In genomic region chr7:106009511-106010226, GRCh38 we compare ENCODE assay signal across 8 cellular contexts. TPM values are rescaled to one million over a fixed set of nuclear protein-coding genes. Genes with fewer than 3 reads are reported as not detected.
DNase-seq lines count a peak whose midpoint lies in the region; ATAC-seq, FAIRE-seq and TF ChIP-seq lines count a peak whose summit lies in the region.

No MANE protein-coding gene starts in this region.

- H4K20me1 ChIP-seq in Loucy (ENCODE audit: insufficient read depth, low read length, poor library complexity, severe bottlenecking): no peaks in the 10 kb centered on the region

- H3K9me3 ChIP-seq in CD8-positive, alpha-beta T cell (ENCODE audit: low read length): no peaks in the 10 kb centered on the region
- H3K9me3 ChIP-seq in Loucy (ENCODE audit: insufficient read depth, low read depth, low read length) (no peaks in the 10 kb centered on the region; the same call in 1 of the 2 replicates), psoas muscle (no peaks in the 10 kb centered on the region)

- no peaks in the 10 kb centered on the region for H3K79me2 ChIP-seq in Loucy (ENCODE audit: insufficient read depth, low read length)

- no peak overlapping the region for H3K27ac ChIP-seq in CD8-positive, alpha-beta T cell (ENCODE audit: low read depth, low read length)
- no peak overlapping the region for H3K27ac ChIP-seq in psoas muscle

- peaks cover 33% of the 10 kb centered on the region for H3K4me1 ChIP-seq in CD8-positive, alpha-beta T cell (ENCODE audit: insufficient read depth, low read length)
- no peaks in the 10 kb centered on the region for H3K4me1 ChIP-seq in Loucy (ENCODE audit: insufficient read depth, low read length, poor library complexity, severe bottlenecking)
- H3K4me1 ChIP-seq in psoas muscle: peaks cover 6% of the 10 kb centered on the region

- no peaks in the 10 kb centered on the region for H3K27me3 ChIP-seq in CD8-positive, alpha-beta T cell (ENCODE audit: insufficient read depth, low read length)
- H3K27me3 ChIP-seq in Loucy (ENCODE audit: insufficient read depth, low read length, poor library complexity, severe bottlenecking) (peaks cover 59% of the 10 kb centered on the region), psoas muscle (ENCODE audit: insufficient read depth in 3 of 3, low read length in 2 of 3) (no peaks in the 10 kb centered on the region)

- CTCF ChIA-PET in CD8-positive, alpha-beta T cell (lab: Charles Lee): interaction anchor here (0.7 to 10.1 kb wide), 25 partner anchors 8 to 353 kb away, joined by 3 to 73 read pairs (median 4); no protein-coding TSS in a partner anchor

- H3K4me3 Mint-ChIP-seq in CD8-positive, alpha-beta T cell: peak overlapping the region; percentile 16

- H3K27ac Mint-ChIP-seq in CD8-positive, alpha-beta T cell: peak overlapping the region; percentile 18

- 5 to 9% (median 6%) methylated on average over 26 to 29 of the region's 29 CpGs for WGBS in psoas muscle, 3 donors

- H3K27me3 Mint-ChIP-seq in CD8-positive, alpha-beta T cell (ENCODE audit: low read depth): no peaks in the 10 kb centered on the region

- H3K4me2 ChIP-seq in Loucy (ENCODE audit: low read depth, low read length, poor library complexity, severe bottlenecking): no peak overlapping the region

- peak; percentile 37 for FAIRE-seq in urothelium cell line (lab: Jason Lieb, UNC)

- H3K9me2 ChIP-seq in Loucy (replicated peaks; ENCODE audit: low read depth, low read length): no peaks in the 10 kb centered on the region

- no peak overlapping the region for H2AFZ ChIP-seq in Loucy (ENCODE audit: low read length)

- H3K9me3 Mint-ChIP-seq in CD8-positive, alpha-beta T cell: peaks cover 12% of the 10 kb centered on the region

- peak; percentile 91 for TF ChIP-seq CTCF in CD8-positive, alpha-beta T cell (IDR thresholded peaks at IDR 0.05)
- TF ChIP-seq CTCF in Loucy (conservative IDR thresholded peaks at IDR 0.05; ENCODE audit: low read length): peak; percentile 87
- peak; percentile 97 for TF ChIP-seq CTCF in psoas muscle (IDR thresholded peaks at IDR 0.05)

- DNase-seq in CD8-positive, alpha-beta T cell: peak; percentile 61 to 87 (median 76)
- DNase-seq in T follicular helper cell (ENCODE audit: low read depth) (peak; percentile 65), amniotic epithelial cell (ENCODE audit: low read depth) (peak; percentile 97), left cardiac atrium (peak; percentile 80), psoas muscle (peak; percentile 82 to 90), urothelium cell line (ENCODE audit: low spot score) (peak; percentile 98)

- peak; percentile 98 for ATAC-seq in CD8-positive, alpha-beta T cell
- ATAC-seq in GM21515 (IDR thresholded peaks at IDR 0.05; ENCODE audit: unreplicated experiment): peak; percentile 86
- peak; percentile 91 to 98 for ATAC-seq in left cardiac atrium
- peak; percentile 97 to 99 (median 98) for ATAC-seq in psoas muscle

- POLR2A ChIA-PET in CD8-positive, alpha-beta T cell (lab: Charles Lee): interaction anchor here (0.7 kb wide), 1 partner anchor 249 kb away, joined by 3 read pairs; no protein-coding TSS in a partner anchor

- H3K9ac ChIP-seq in Loucy (ENCODE audit: low read depth, low read length, poor library complexity, severe bottlenecking): no peak overlapping the region

- peaks cover 36% of the 10 kb centered on the region for H3K4me1 Mint-ChIP-seq in CD8-positive, alpha-beta T cell (ENCODE audit: low read depth)

- peaks cover 2% of the 10 kb centered on the region for H3K36me3 Mint-ChIP-seq in CD8-positive, alpha-beta T cell

- intact Hi-C loops in CD8-positive, alpha-beta T cell (cut with DNase I, micrococcal nuclease): loop anchor here (1.0 to 5.0 kb wide), 10 partner anchors 12 to 357 kb away; partner anchors contain the start of gene ATXN7L1 (in 2 of the 2)
- intact Hi-C loops in left cardiac atrium (cut with DNase I) (loop anchor here in 1 of 2 donors (2.0 to 10.0 kb wide), 2 partner anchors 135 to 249 kb away; partner anchors contain the start of gene ATXN7L1), psoas muscle (cut with DNase I) (loop anchor here (1.0 to 5.0 kb wide), 4 partner anchors 132 to 357 kb away; partner anchors contain the start of gene ATXN7L1 (in 2 of the 2))

- no peak overlapping the region for H3K4me3 ChIP-seq in CD8-positive, alpha-beta T cell (ENCODE audit: low read depth, low read length)
- H3K4me3 ChIP-seq in Loucy (ENCODE audit: low read length, poor library complexity, severe bottlenecking) (no peak overlapping the region), psoas muscle (no peak overlapping the region)

- no peaks in the 10 kb centered on the region for H3K36me3 ChIP-seq in CD8-positive, alpha-beta T cell (ENCODE audit: insufficient read depth, low read length)
- H3K36me3 ChIP-seq in Loucy (ENCODE audit: insufficient read depth, low read length) (no peaks in the 10 kb centered on the region), psoas muscle (ENCODE audit: insufficient read depth in 1 of 2, low read depth in 1 of 2) (no peaks in the 10 kb centered on the region)

- H3F3A ChIP-seq in Loucy (ENCODE audit: low read depth): no peaks in the 10 kb centered on the region

RNA-seq across cellular contexts. Expression of gene CDHR3, which starts 46.6 kb away (rescaled TPM):
- total RNA-seq in CD8-positive, alpha-beta T cell: 1 to 10 TPM; 4.3 to 4.4 TPM
- total RNA-seq in left cardiac atrium (1 to 10 TPM; 1.9 to 2.9 TPM), psoas muscle (1 to 10 TPM in 2 of 4 donors, under 1 TPM in 2; 0.30 to 1.7 (median 0.78) TPM)
- polyA plus RNA-seq in psoas muscle: under 1 TPM; 0.31 to 0.44 (median 0.43) TPM
